ENCODE assay signal across 1 cellular context in genomic region chr11:120208012-120208441, GRCh38.
TF ChIP-seq lines count a peak whose summit lies in the region.

No MANE protein-coding gene starts in this region.

TF ChIP-seq in HepG2, 621 proteins besides CTCF, POLR2A, EP300 and RAD21 (continued from another document and continues in another):
- TF ChIP-seq ZBED4 (CRISPR knock-in tag; IDR thresholded peaks at IDR 0.05; ENCODE audit: borderline replicate concordance) (no peak), MATR3 (CRISPR knock-in tag; IDR thresholded peaks at IDR 0.05) (no peak), TFAP4 (IDR thresholded peaks at IDR 0.05; ENCODE audit: borderline replicate concordance, low read depth) (no peak; the same call in 1 of the 2 replicates), REST (IDR thresholded peaks at IDR 0.05; ENCODE audit: borderline replicate concordance in 1 of 2, low read depth in 1 of 2, low read length in 2 of 2) (no peak), THYN1 (CRISPR knock-in tag; IDR thresholded peaks at IDR 0.05; ENCODE audit: borderline replicate concordance, low read depth) (no peak), GTF3A (CRISPR knock-in tag; conservative IDR thresholded peaks at IDR 0.05) (0 out of 2 replicates have a peak, but pooled peaks have one; percentile 38), SMC3 (IDR thresholded peaks at IDR 0.05; ENCODE audit: low read length) (no peak), MTA1 (CRISPR knock-in tag; IDR thresholded peaks at IDR 0.05; ENCODE audit: borderline replicate concordance) (peak; percentile 59; the same call in 1 of the 2 replicates), PAF1 (CRISPR knock-in tag; IDR thresholded peaks at IDR 0.05) (no peak), BRCA1 (CRISPR knock-in tag; IDR thresholded peaks at IDR 0.05) (no peak), ZKSCAN1 (IDR thresholded peaks at IDR 0.05; ENCODE audit: low read length) (no peak), PAXIP1 (CRISPR knock-in tag; conservative IDR thresholded peaks at IDR 0.05) (peak; percentile 57), SIN3B (IDR thresholded peaks at IDR 0.05; ENCODE audit: low read length) (no peak), NCOA5 (CRISPR knock-in tag; IDR thresholded peaks at IDR 0.05) (no peak), NFIB (CRISPR knock-in tag; IDR thresholded peaks at IDR 0.05; ENCODE audit: borderline replicate concordance) (no peak), ZNF12 (CRISPR knock-in tag; IDR thresholded peaks at IDR 0.05) (peak; percentile 75; the same call in 1 of the 2 replicates), REPIN1 (CRISPR knock-in tag; IDR thresholded peaks at IDR 0.05; ENCODE audit: borderline replicate concordance, low read depth) (peak; percentile 29; the same call in 1 of the 2 replicates), TBL1XR1 (IDR thresholded peaks at IDR 0.05; ENCODE audit: borderline replicate concordance, low read length, partially characterized antibody) (no peak), HMGXB4 (CRISPR knock-in tag; IDR thresholded peaks at IDR 0.05; ENCODE audit: borderline replicate concordance in 1 of 2, low read depth in 1 of 2) (no peak; a peak in 1 of 4 replicates), BCL6 (CRISPR knock-in tag; IDR thresholded peaks at IDR 0.05) (peak; percentile 92), ZC3H13 (CRISPR knock-in tag; IDR thresholded peaks at IDR 0.05) (no peak), MED8 (CRISPR knock-in tag; IDR thresholded peaks at IDR 0.05; ENCODE audit: insufficient replicate concordance) (no peak), KLF11 (CRISPR knock-in tag; IDR thresholded peaks at IDR 0.05) (no peak), ZBTB26 (CRISPR knock-in tag; IDR thresholded peaks at IDR 0.05; ENCODE audit: borderline replicate concordance) (no peak), TEF (CRISPR knock-in tag; IDR thresholded peaks at IDR 0.05) (peak; percentile 87), HOXA5 (CRISPR knock-in tag; IDR thresholded peaks at IDR 0.05) (no peak), FOXA3 (CRISPR knock-in tag; IDR thresholded peaks at IDR 0.05) (peak; percentile 67), ZNF709 (CRISPR knock-in tag; IDR thresholded peaks at IDR 0.05) (no peak), PRPF4 (IDR thresholded peaks at IDR 0.05; ENCODE audit: low read depth, low read length, poor library complexity, severe bottlenecking) (no peak), ELF3 (CRISPR knock-in tag; IDR thresholded peaks at IDR 0.05) (0 out of 2 replicates have a peak, but pooled peaks have one; percentile 13), ZNF432 (CRISPR knock-in tag; IDR thresholded peaks at IDR 0.05; ENCODE audit: borderline replicate concordance) (no peak), ETS1 (CRISPR knock-in tag; IDR thresholded peaks at IDR 0.05) (no peak), KLF12 (CRISPR knock-in tag; IDR thresholded peaks at IDR 0.05; ENCODE audit: borderline replicate concordance) (no peak), ARNT (IDR thresholded peaks at IDR 0.05) (no peak), ATRX (CRISPR knock-in tag; IDR thresholded peaks at IDR 0.05; ENCODE audit: borderline replicate concordance) (no peak), ZNF597 (CRISPR knock-in tag; IDR thresholded peaks at IDR 0.05) (no peak), DRAP1 (CRISPR knock-in tag; IDR thresholded peaks at IDR 0.05) (no peak), ZMYM3 (CRISPR knock-in tag; IDR thresholded peaks at IDR 0.05) (peak; percentile 13; the same call in 1 of the 2 replicates), FOXO1 (CRISPR knock-in tag; IDR thresholded peaks at IDR 0.05) (no peak), XRCC5 (optimal IDR thresholded peaks at IDR 0.05; ENCODE audit: low read length) (peak; percentile 55), AHR (CRISPR knock-in tag; IDR thresholded peaks at IDR 0.05) (no peak), NPAS2 (CRISPR knock-in tag; IDR thresholded peaks at IDR 0.05; ENCODE audit: borderline replicate concordance) (no peak), CBX2 (IDR thresholded peaks at IDR 0.05; ENCODE audit: low read depth, low read length) (no peak), CBX2 (CRISPR knock-in tag; IDR thresholded peaks at IDR 0.05; ENCODE audit: low read depth) (no peak)
